9 cellular contexts compared by ENCODE assay signal in the genomic region with DNA sequence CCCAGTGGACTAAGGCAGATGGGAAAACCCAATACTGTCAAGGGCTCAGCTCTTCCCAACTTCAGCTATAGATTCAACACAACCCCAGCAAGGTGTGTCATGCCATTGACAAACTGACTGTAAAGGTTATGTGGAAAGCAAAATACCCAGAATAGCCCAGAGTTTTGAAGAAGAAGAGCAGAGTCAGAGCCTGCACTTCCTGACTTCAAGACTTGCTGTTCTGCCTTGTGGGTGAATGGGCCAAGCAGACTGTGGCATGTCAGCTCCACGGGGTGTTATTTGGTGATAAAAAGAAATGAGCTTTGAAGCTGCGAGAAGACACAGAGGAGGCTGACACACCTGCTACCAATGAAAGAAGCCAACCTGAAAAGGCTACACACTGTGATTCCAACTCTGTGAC.
"Had no signal": no experiment of that assay in that cellular context is flagged by ENCODE, and none has a peak within 500 bp of the region (broad histone marks: within the 10 kb centered on the region; RNA-seq: fewer than 3 reads in every experiment).

No MANE protein-coding gene starts in this region.

- ATAC-seq: gastroesophageal sphincter had no signal

- H3K4me3 Mint-ChIP-seq: nephron had no signal

- DNase-seq: activated CD4-positive, alpha-beta T cell treated with anti-CD3 and anti-CD28 coated beads, Interleukin-2, amount 50 U/mL, for 48 hours; activated CD4-positive, CD25-positive, alpha-beta regulatory T cell treated with anti-CD3 and anti-CD28 coated beads, Interleukin-2, amount 50 U/mL, for 72 hours; activated T-cell treated with anti-CD3 and anti-CD28 coated beads, Interleukin-2, amount 50 U/mL, for 48 hours; kidney; mesendoderm; nucleus accumbens; T-helper 9 cell had no signal

- H3K27ac Mint-ChIP-seq: nephron had no signal
